In the genomic region with DNA sequence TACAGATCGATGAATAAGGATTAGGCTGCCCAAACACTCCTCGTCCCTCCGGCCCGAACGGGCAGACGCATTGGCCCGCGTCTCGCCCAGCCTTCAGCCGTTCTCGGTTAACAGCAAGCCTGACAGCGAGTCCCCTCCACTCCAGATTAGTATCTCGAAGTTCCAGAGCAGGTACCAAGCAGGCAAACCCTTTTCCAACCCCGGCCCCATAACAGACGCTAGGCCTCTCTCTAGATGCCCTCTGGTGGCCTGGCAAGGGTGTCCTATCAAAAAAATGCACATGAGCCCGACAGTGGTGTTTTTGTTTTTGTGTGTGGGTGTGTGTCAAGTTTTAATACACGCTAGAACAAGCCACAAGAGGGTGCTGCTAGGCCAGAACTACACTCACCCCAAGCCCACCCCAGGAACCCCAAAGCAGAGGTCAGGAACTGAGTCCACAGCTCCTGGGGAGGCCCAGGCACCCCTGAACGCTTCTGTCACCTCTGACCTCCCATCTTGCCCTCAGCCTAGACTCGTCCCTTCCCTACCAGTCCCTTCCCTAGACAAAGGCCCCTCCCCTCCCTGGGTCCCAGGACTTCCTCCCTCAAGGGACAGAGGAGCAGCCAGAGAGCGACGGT, we compare ENCODE assay signal across 8 cellular contexts. TPM values are rescaled to one million over a fixed set of nuclear protein-coding genes. Genes with fewer than 3 reads are reported as not detected.
DNase-seq lines count a peak whose midpoint lies in the region; ATAC-seq and TF ChIP-seq lines count a peak whose summit lies in the region.

No MANE protein-coding gene starts in this region.

- peak overlapping the region; percentile 82 for H3K4me3 ChIP-seq in Jurkat, Clone E6-1 (ENCODE audit: low read length)
- H3K4me3 ChIP-seq in ovary: peak overlapping the region; percentile 95
- H3K4me3 ChIP-seq in upper lobe of right lung: peak overlapping the region; percentile 100

- H3K36me3 ChIP-seq in ovary: no peaks in the 10 kb centered on the region
- H3K36me3 ChIP-seq in upper lobe of right lung: peaks cover 32% of the 10 kb centered on the region

- H3K27ac Mint-ChIP-seq in activated naive CD4-positive, alpha-beta T cell treated with anti-CD3 and anti-CD28 coated beads, Interleukin-2, amount 50 U/mL, for 72 hours: peak overlapping the region; percentile 97 to 99
- H3K27ac Mint-ChIP-seq in glutamatergic neuron (ENCODE audit: unreplicated experiment): peak overlapping the region; percentile 98

- peaks cover 21% of the 10 kb centered on the region for H3K4me1 Mint-ChIP-seq in glutamatergic neuron (ENCODE audit: low read depth, unreplicated experiment)

- TF ChIP-seq POLR2A in ovary (IDR thresholded peaks at IDR 0.05): no peak

- intact Hi-C loops in ovary (cut with DNase I) (loop anchor here in 3 of 4 donors (5.0 to 10.0 kb wide), 3 partner anchors 90 to 180 kb away; a partner anchor contains a TSS), upper lobe of right lung (cut with DNase I) (no loop called here)

- TF ChIP-seq CTCF in glutamatergic neuron (IDR thresholded peaks at IDR 0.05; ENCODE audit: partially characterized antibody, unreplicated experiment) (peak; percentile 49), ovary (IDR thresholded peaks at IDR 0.05) (peak; percentile 47 to 82 (median 82)), upper lobe of right lung (IDR thresholded peaks at IDR 0.05) (peak; percentile 66)

- DNase-seq in Daoy (ENCODE audit: low read depth): peak; percentile 70
- peak; percentile 85 for DNase-seq in Jurkat, Clone E6-1 (ENCODE audit: low read depth, low spot score)
- peak; percentile 91 for DNase-seq in RPMI8226
- peak; percentile 65 to 77 for DNase-seq in activated naive CD4-positive, alpha-beta T cell treated with anti-CD3 and anti-CD28 coated beads, Interleukin-2, amount 50 U/mL, for 72 hours (ENCODE audit: low spot score in 2 of 2)
- DNase-seq in glutamatergic neuron: no peak
- DNase-seq in ovary: peak in 3 of 5 donors; percentile 63 to 78 (median 72)
- DNase-seq in upper lobe of right lung: no peak

- ATAC-seq in GM21619 (IDR thresholded peaks at IDR 0.05; ENCODE audit: unreplicated experiment) (peak; percentile 46), upper lobe of right lung (peak; percentile 68)
- peak; percentile 57 to 68 for ATAC-seq in activated naive CD4-positive, alpha-beta T cell treated with anti-CD3 and anti-CD28 coated beads, Interleukin-2, amount 50 U/mL, for 72 hours

- no peaks in the 10 kb centered on the region for H3K27me3 ChIP-seq in ovary
- H3K27me3 ChIP-seq in upper lobe of right lung: no peaks in the 10 kb centered on the region

- H3K27me3 Mint-ChIP-seq in glutamatergic neuron (ENCODE audit: unreplicated experiment): peaks cover 16% of the 10 kb centered on the region

- H3K36me3 Mint-ChIP-seq in activated naive CD4-positive, alpha-beta T cell treated with anti-CD3 and anti-CD28 coated beads, Interleukin-2, amount 50 U/mL, for 72 hours: peaks cover 9 to 17% of the 10 kb centered on the region in 2 donors
- no peaks in the 10 kb centered on the region for H3K36me3 Mint-ChIP-seq in glutamatergic neuron (ENCODE audit: unreplicated experiment)

- H3K4me3 Mint-ChIP-seq in glutamatergic neuron (ENCODE audit: unreplicated experiment): peak overlapping the region; percentile 97

- TF ChIP-seq EP300 in ovary (IDR thresholded peaks at IDR 0.05): no peak

- H3K9me3 ChIP-seq in ovary (no peaks in the 10 kb centered on the region), upper lobe of right lung (no peaks in the 10 kb centered on the region)

- no peaks in the 10 kb centered on the region for H3K9me3 Mint-ChIP-seq in activated naive CD4-positive, alpha-beta T cell treated with anti-CD3 and anti-CD28 coated beads, Interleukin-2, amount 50 U/mL, for 72 hours
- peaks cover 14% of the 10 kb centered on the region for H3K9me3 Mint-ChIP-seq in glutamatergic neuron (ENCODE audit: unreplicated experiment)

- 1 to 2% (median 2%) methylated on average over 21 of the region's 21 CpGs for WGBS in ovary, 3 donors

- H3K27ac ChIP-seq in ovary: peak overlapping the region; percentile 97 to 98
- H3K27ac ChIP-seq in upper lobe of right lung: peak overlapping the region; percentile 98

- H3K4me1 ChIP-seq in ovary (ENCODE audit: insufficient read depth) (peaks cover 13% of the 10 kb centered on the region), upper lobe of right lung (peaks cover 24% of the 10 kb centered on the region)

RNA-seq across cellular contexts. Expression of a gene that starts 0.7 kb away (rescaled TPM):
- 83.8 and 92.1 TPM in 2 replicates for total RNA-seq in Daoy (2014; rRNA removed; shearing (Covaris generic))
- 66.6 TPM for polyA plus RNA-seq in Jurkat, Clone E6-1 (2012; ENCODE audit: insufficient read depth, insufficient read length)
- total RNA-seq in activated naive CD4-positive, alpha-beta T cell treated with anti-CD3 and anti-CD28 coated beads, Interleukin-2, amount 50 U/mL, for 72 hours: 100 to 1,000 TPM in 1 of 2 donors, 10 to 100 TPM in 1; 84.8 to 125 TPM
- total RNA-seq in glutamatergic neuron (ENCODE audit: unreplicated experiment) (119 TPM), ovary (10 to 100 TPM; 66.0 to 94.9 (median 75.2) TPM), upper lobe of right lung (92.9 TPM)
- polyA plus RNA-seq in ovary: 10 to 100 TPM; 41.5 to 65.2 TPM

RNA-seq across cellular contexts. Expression of a gene that starts 8.9 kb away (rescaled TPM):
- total RNA-seq in Daoy (2014; rRNA removed; shearing (Covaris generic)): 32.5 and 38.2 TPM in 2 replicates
- 35.1 TPM for polyA plus RNA-seq in Jurkat, Clone E6-1 (2012; ENCODE audit: insufficient read depth, insufficient read length)
- total RNA-seq in activated naive CD4-positive, alpha-beta T cell treated with anti-CD3 and anti-CD28 coated beads, Interleukin-2, amount 50 U/mL, for 72 hours: 10 to 100 TPM; 10.5 to 17.1 TPM
- total RNA-seq in glutamatergic neuron (ENCODE audit: unreplicated experiment) (2.2 TPM), ovary (10 to 100 TPM; 26.1 to 69.8 (median 40.8) TPM), upper lobe of right lung (36.9 TPM)
- polyA plus RNA-seq in ovary: 10 to 100 TPM in 1 of 2 donors, 1 to 10 TPM in 1; 2.9 to 25.7 TPM

RNA-seq across cellular contexts. Expression of a gene that starts 37.4 kb away (rescaled TPM):
- 19.4 and 23.1 TPM in 2 replicates for total RNA-seq in Daoy (2014; rRNA removed; shearing (Covaris generic))
- 44.1 TPM for polyA plus RNA-seq in Jurkat, Clone E6-1 (2012; ENCODE audit: insufficient read depth, insufficient read length)
- total RNA-seq in activated naive CD4-positive, alpha-beta T cell treated with anti-CD3 and anti-CD28 coated beads, Interleukin-2, amount 50 U/mL, for 72 hours: 100 to 1,000 TPM; 194 to 486 TPM
- total RNA-seq in glutamatergic neuron (ENCODE audit: unreplicated experiment): 12.6 TPM
- 10 to 100 TPM; 20.0 to 34.7 (median 25.8) TPM for total RNA-seq in ovary
- polyA plus RNA-seq in ovary: 10 to 100 TPM; 21.1 to 40.6 TPM
- total RNA-seq in upper lobe of right lung: 49.6 TPM

Comparison
In these comparisons a context has a peak if more than half of its experiments do, and no peak if none do; other contexts are left out.
1. DNase-seq: peak in Daoy (single experiment), Jurkat, Clone E6-1 (single experiment), RPMI8226 (single experiment), activated naive CD4-positive, alpha-beta T cell treated with anti-CD3 and anti-CD28 coated beads, Interleukin-2, amount 50 U/mL, for 72 hours (2 of 2) and ovary (3 of 5); none in glutamatergic neuron (single experiment) and upper lobe of right lung (single experiment).
2. Peak in every context shown above with its lines, with median percentiles within 50 percentile points of each other: ATAC-seq, H3K4me3 ChIP-seq and CTCF ChIP-seq.